Comparison of ENCODE assay signal across 9 cellular contexts in genomic region chr2:64273524-64274398, GRCh38.
DNase-seq lines count a peak whose midpoint lies in the region; ATAC-seq, FAIRE-seq and TF ChIP-seq lines count a peak whose summit lies in the region.
"Had no signal": no experiment of that assay in that cellular context is flagged by ENCODE, and none has a peak within 500 bp of the region (broad histone marks: within the 10 kb centered on the region; RNA-seq: fewer than 3 reads in every experiment).

No MANE protein-coding gene starts in this region.

- H3K4me3 ChIP-seq in choroid plexus epithelial cell (ENCODE audit: low read depth, low read length) (no peak overlapping the region), mesenchymal stem cell (ENCODE audit: insufficient read depth in 1 of 2, low read depth in 1 of 2, low read length in 2 of 2) (no peak overlapping the region)

- WGBS in mesenchymal stem cell: 43% methylated on average over 6 of the region's 6 CpGs

- no peak for ATAC-seq in activated naive CD8-positive, alpha-beta T cell treated with anti-CD3 and anti-CD28 coated beads, Interleukin-2, amount 50 U/mL, for 24 hours
- no peak for ATAC-seq in HG02759 (IDR thresholded peaks at IDR 0.05; ENCODE audit: unreplicated experiment)

- no peak overlapping the region for H3K4me3 Mint-ChIP-seq in activated naive CD8-positive, alpha-beta T cell treated with anti-CD3 and anti-CD28 coated beads, Interleukin-2, amount 50 U/mL, for 24 hours

- H3K36me3 ChIP-seq in mesenchymal stem cell (ENCODE audit: control insufficient read depth in 1 of 2, insufficient read depth in 2 of 2, low read depth in 1 of 2, low read length in 2 of 2): no peaks in the 10 kb centered on the region

- H4K8ac ChIP-seq in mesenchymal stem cell (ENCODE audit: low read length): peak overlapping the region; percentile 85

- no peaks in the 10 kb centered on the region for H3K36me3 Mint-ChIP-seq in activated naive CD8-positive, alpha-beta T cell treated with anti-CD3 and anti-CD28 coated beads, Interleukin-2, amount 50 U/mL, for 24 hours (ENCODE audit: low read depth)

- peak overlapping the region; percentile 21 for H3K9ac ChIP-seq in mesenchymal stem cell (ENCODE audit: low read length)

- peak overlapping the region; percentile 70 to 78 for H3K4ac ChIP-seq in mesenchymal stem cell (ENCODE audit: low read depth in 1 of 2, low read length in 2 of 2)

- peak overlapping the region; percentile 89 for H2BK120ac ChIP-seq in mesenchymal stem cell (ENCODE audit: low read depth, low read length)

- TF ChIP-seq CTCF in C4-2B (conservative IDR thresholded peaks at IDR 0.05) (no peak), choroid plexus epithelial cell (conservative IDR thresholded peaks at IDR 0.05; ENCODE audit: low read depth, low read length) (no peak)

- peak; percentile 61 for DNase-seq in NCI-H2029 treated with DMSO at 0.1 percent for 48 hours (lab: John Stamatoyannopoulos, UW)
- peak; percentile 71 for DNase-seq in choroid plexus epithelial cell (ENCODE audit: low read depth)
- peak; percentile 84 for DNase-seq in mesenchymal stem cell
- DNase-seq in urothelium cell line (ENCODE audit: low spot score): peak; percentile 89
- no peak for DNase-seq in activated naive CD8-positive, alpha-beta T cell treated with anti-CD3 and anti-CD28 coated beads, Interleukin-2, amount 50 U/mL, for 24 hours
- no peak for DNase-seq in activated CD4-positive, alpha-beta T cell treated with anti-CD3 and anti-CD28 coated beads, Interleukin-2, amount 50 U/mL, for 4 hours

- FAIRE-seq in urothelium cell line (lab: Jason Lieb, UNC): peak; percentile 48
- FAIRE-seq: colon had no signal

- H2BK15ac ChIP-seq in mesenchymal stem cell (ENCODE audit: low read depth, poor library complexity, severe bottlenecking): peak overlapping the region; percentile 97

- H3K27ac ChIP-seq in C4-2B (peak overlapping the region; percentile 41; the same call in 1 of the 2 replicates), mesenchymal stem cell (ENCODE audit: low read length, poor library complexity, severe bottlenecking) (peak overlapping the region; percentile 87)

- peak overlapping the region; percentile 20 to 85 for H2BK12ac ChIP-seq in mesenchymal stem cell (ENCODE audit: low read length in 2 of 2)

- peaks cover 24% of the 10 kb centered on the region for H3K4me1 Mint-ChIP-seq in activated naive CD8-positive, alpha-beta T cell treated with anti-CD3 and anti-CD28 coated beads, Interleukin-2, amount 50 U/mL, for 24 hours

- peak overlapping the region in 1 of 2 experiments; percentile 44 for H3K14ac ChIP-seq in mesenchymal stem cell (ENCODE audit: low read length in 2 of 2)

- peaks cover 5% of the 10 kb centered on the region for H3K9me3 ChIP-seq in mesenchymal stem cell (ENCODE audit: control insufficient read depth, low read length)

- H2AFZ ChIP-seq in mesenchymal stem cell (ENCODE audit: low read depth, low read length): peak overlapping the region; percentile 8

- peaks cover 8% of the 10 kb centered on the region for H3K9me3 Mint-ChIP-seq in activated naive CD8-positive, alpha-beta T cell treated with anti-CD3 and anti-CD28 coated beads, Interleukin-2, amount 50 U/mL, for 24 hours

- H2BK5ac ChIP-seq in mesenchymal stem cell (ENCODE audit: low read depth, low read length, poor library complexity, severe bottlenecking): peak overlapping the region; percentile 33

- peaks cover 20% of the 10 kb centered on the region for H3K4me1 ChIP-seq in mesenchymal stem cell (ENCODE audit: control insufficient read depth, insufficient read depth, low read depth, low read length)

- H3K79me1 ChIP-seq in mesenchymal stem cell (replicated peaks; ENCODE audit: low read length, poor library complexity, severe bottlenecking): no peaks in the 10 kb centered on the region

- no peaks in the 10 kb centered on the region for H3K27me3 ChIP-seq in mesenchymal stem cell (ENCODE audit: control insufficient read depth in 1 of 2, insufficient read depth in 1 of 2, low read length in 2 of 2)

- no peak overlapping the region for H3K23ac ChIP-seq in mesenchymal stem cell (ENCODE audit: low read length in 2 of 2)

- H3K4me2 ChIP-seq in mesenchymal stem cell (ENCODE audit: low read length, poor library complexity, severe bottlenecking): no peak overlapping the region

- H3K27ac Mint-ChIP-seq in activated naive CD8-positive, alpha-beta T cell treated with anti-CD3 and anti-CD28 coated beads, Interleukin-2, amount 50 U/mL, for 24 hours: no peak overlapping the region

- peak overlapping the region; percentile 89 for H4K91ac ChIP-seq in mesenchymal stem cell (ENCODE audit: low read length)

- H2AK5ac ChIP-seq in mesenchymal stem cell (ENCODE audit: low read length, severe bottlenecking): peak overlapping the region; percentile 91

- no peaks in the 10 kb centered on the region for H3K27me3 Mint-ChIP-seq in activated naive CD8-positive, alpha-beta T cell treated with anti-CD3 and anti-CD28 coated beads, Interleukin-2, amount 50 U/mL, for 24 hours

- peak overlapping the region; percentile 67 to 93 for H3K18ac ChIP-seq in mesenchymal stem cell (ENCODE audit: low read depth in 1 of 2, low read length in 2 of 2)

Comparison
In these comparisons a context has a peak if more than half of its experiments do, and no peak if none do; other contexts are left out.
1. DNase-seq: peak in NCI-H2029 treated with DMSO at 0.1 percent for 48 hours (single experiment), choroid plexus epithelial cell (single experiment), mesenchymal stem cell (single experiment) and urothelium cell line (single experiment); none in activated naive CD8-positive, alpha-beta T cell treated with anti-CD3 and anti-CD28 coated beads, Interleukin-2, amount 50 U/mL, for 24 hours (single experiment) and activated CD4-positive, alpha-beta T cell treated with anti-CD3 and anti-CD28 coated beads, Interleukin-2, amount 50 U/mL, for 4 hours (0 of 2).